ENCODE assay signal across 10 cellular contexts in the genomic region with DNA sequence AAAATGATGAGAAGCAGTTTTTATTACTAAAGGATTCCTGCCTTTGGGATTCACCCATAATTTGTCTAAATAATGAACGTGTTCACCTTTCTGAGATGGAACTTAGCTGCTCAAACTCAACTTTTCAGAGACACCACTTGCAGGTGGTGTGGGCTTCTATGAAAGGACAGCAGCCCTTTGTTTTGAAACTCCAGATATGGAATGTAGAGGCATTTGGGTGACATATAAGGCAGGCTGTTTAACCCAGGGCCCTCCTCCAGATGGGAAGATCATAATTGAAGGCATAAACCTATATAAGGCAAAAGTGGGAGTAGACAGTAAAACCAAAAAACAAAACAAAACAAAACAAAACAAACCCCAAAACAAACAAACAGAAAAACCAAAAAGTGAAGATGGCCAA. TPM values are rescaled to one million over a fixed set of nuclear protein-coding genes. Genes with fewer than 3 reads are reported as not detected.
DNase-seq lines count a peak whose midpoint lies in the region; ATAC-seq and TF ChIP-seq lines count a peak whose summit lies in the region.
"Had no signal": no experiment of that assay in that cellular context is flagged by ENCODE, and none has a peak within 500 bp of the region (broad histone marks: within the 10 kb centered on the region; RNA-seq: fewer than 3 reads in every experiment).

No MANE protein-coding gene starts in this region.

- peaks cover 8 to 11% of the 10 kb centered on the region in 2 donors for H3K9me3 Mint-ChIP-seq in activated T-cell treated with anti-CD3 and anti-CD28 coated beads, Interleukin-2, amount 50 U/mL, for 72 hours
- H3K9me3 Mint-ChIP-seq in immature natural killer cell, result peaks cover 0 to 3% (median 0%) of the 10 kb centered on the region in 6 donors

- no peaks in the 10 kb centered on the region for H3K4me1 ChIP-seq in testis

- peak overlapping the region; percentile 90 to 97 for H3K4me3 Mint-ChIP-seq in activated T-cell treated with anti-CD3 and anti-CD28 coated beads, Interleukin-2, amount 50 U/mL, for 72 hours
- H3K4me3 Mint-ChIP-seq in immature natural killer cell, result peak overlapping the region; percentile 88 to 97 (median 92)

- no peak for DNase-seq in activated T-cell treated with anti-CD3 and anti-CD28 coated beads, Interleukin-2, amount 50 U/mL, for 72 hours
- no peak for DNase-seq in activated T-cell treated with anti-CD3 and anti-CD28 coated beads, Interleukin-2, amount 50 U/mL, for 1 hour
- DNase-seq in WERI-Rb-1 (no peak), immature natural killer cell (no peak), testis (no peak)
- DNase-seq: NCI-H524 treated with DMSO at 0.1 percent for 48 hours had no signal

- 51 to 53% methylated on average over 1 of the region's 1 CpG for WGBS in testis, 2 donors

- H3K27ac ChIP-seq in WERI-Rb-1, result peak overlapping the region; percentile 69; the same call in 1 of the 2 replicates
- peak overlapping the region; percentile 50 to 65 for H3K27ac ChIP-seq in testis
- H3K27ac ChIP-seq: foreskin keratinocyte had no signal

- H3K4me1 Mint-ChIP-seq in activated T-cell treated with anti-CD3 and anti-CD28 coated beads, Interleukin-2, amount 50 U/mL, for 72 hours (ENCODE audit: low read depth), result peaks cover 18% of the 10 kb centered on the region
- peaks cover 16 to 26% of the 10 kb centered on the region in 2 donors for H3K4me1 Mint-ChIP-seq in immature natural killer cell

- H3K27me3 Mint-ChIP-seq in activated T-cell treated with anti-CD3 and anti-CD28 coated beads, Interleukin-2, amount 50 U/mL, for 72 hours (ENCODE audit: low read depth), result no peaks in the 10 kb centered on the region
- H3K27me3 Mint-ChIP-seq in immature natural killer cell (ENCODE audit: low read depth in 3 of 3), result peaks cover 0 to 10% (median 0%) of the 10 kb centered on the region in 3 donors

- TF ChIP-seq CTCF in WERI-Rb-1 (IDR thresholded peaks at IDR 0.05; ENCODE audit: low read depth, low read length) (no peak), testis (IDR thresholded peaks at IDR 0.05) (no peak)

- peaks cover 0 to 4% of the 10 kb centered on the region in 2 donors for H3K36me3 Mint-ChIP-seq in activated T-cell treated with anti-CD3 and anti-CD28 coated beads, Interleukin-2, amount 50 U/mL, for 72 hours (ENCODE audit: insufficient read depth in 2 of 2)
- no peaks in the 10 kb centered on the region for H3K36me3 Mint-ChIP-seq in immature natural killer cell

- no peaks in the 10 kb centered on the region for H3K36me3 ChIP-seq in WERI-Rb-1
- no peaks in the 10 kb centered on the region for H3K36me3 ChIP-seq in testis (ENCODE audit: low read depth, missing control alignments)

- H3K27ac Mint-ChIP-seq in activated T-cell treated with anti-CD3 and anti-CD28 coated beads, Interleukin-2, amount 50 U/mL, for 72 hours, result peak overlapping the region; percentile 91
- peak overlapping the region; percentile 91 to 98 (median 94) for H3K27ac Mint-ChIP-seq in immature natural killer cell

- H3K4me3 ChIP-seq in WERI-Rb-1 (ENCODE audit: low read depth, low read length) (no peak overlapping the region), testis (peak overlapping the region; percentile 42 to 68)

- intact Hi-C loops in testis (cut with DNase I; ENCODE audit: low total_unique reads), result no loop called here

- H3K9me3 ChIP-seq in WERI-Rb-1 (ENCODE audit: severe bottlenecking), result no peaks in the 10 kb centered on the region
- no peaks in the 10 kb centered on the region for H3K9me3 ChIP-seq in testis

- H3K27me3 ChIP-seq in WERI-Rb-1 (ENCODE audit: insufficient read depth, low read depth, severe bottlenecking) (no peaks in the 10 kb centered on the region), testis (no peaks in the 10 kb centered on the region)
- H3K27me3 ChIP-seq: foreskin keratinocyte had no signal

- ATAC-seq in activated T-cell treated with anti-CD3 and anti-CD28 coated beads, Interleukin-2, amount 50 U/mL, for 72 hours (replicated peaks in 1 of 2), result no peak
- ATAC-seq in GM18867 (IDR thresholded peaks at IDR 0.05; ENCODE audit: unreplicated experiment) (no peak), GM21381 (IDR thresholded peaks at IDR 0.05; ENCODE audit: unreplicated experiment) (no peak), HG03565 (IDR thresholded peaks at IDR 0.05; ENCODE audit: unreplicated experiment) (no peak)

- TF ChIP-seq POLR2A in testis (IDR thresholded peaks at IDR 0.05), result no peak

RNA-seq across cellular contexts. Expression of a gene that starts 11.9 kb away (rescaled TPM):
- 10 to 100 TPM; 38.3 to 41.1 TPM for total RNA-seq in activated T-cell treated with anti-CD3 and anti-CD28 coated beads, Interleukin-2, amount 50 U/mL, for 72 hours
- 10 to 100 TPM; 34.8 to 44.8 (median 44.0) TPM for polyA plus RNA-seq in immature natural killer cell
- total RNA-seq in testis, result 10 to 100 TPM; 39.4 to 40.3 TPM
- polyA plus RNA-seq in testis (ENCODE audit: insufficient read depth, low read depth, low replicate concordance), result 18.4 TPM

RNA-seq across cellular contexts. Expression of a gene that starts 37.6 kb away (rescaled TPM):
- under 1 TPM in 1 of 2 donors, not detected in 1; 0.99 TPM for total RNA-seq in activated T-cell treated with anti-CD3 and anti-CD28 coated beads, Interleukin-2, amount 50 U/mL, for 72 hours
- polyA plus RNA-seq in immature natural killer cell (not detected), testis (ENCODE audit: insufficient read depth, low read depth, low replicate concordance) (64.5 TPM)
- 10 to 100 TPM; 12.8 to 29.1 TPM for total RNA-seq in testis
- total RNA-seq: foreskin keratinocyte had no signal

RNA-seq across cellular contexts. Expression of a gene that starts 43.0 kb away (rescaled TPM):
- under 1 TPM; 0.10 to 0.35 TPM for total RNA-seq in activated T-cell treated with anti-CD3 and anti-CD28 coated beads, Interleukin-2, amount 50 U/mL, for 72 hours
- polyA plus RNA-seq in immature natural killer cell (under 1 TPM in 1 of 3 donors, not detected in 2; 0.03 TPM), testis (ENCODE audit: insufficient read depth, low read depth, low replicate concordance) (4.2 TPM)
- total RNA-seq in testis, result 1 to 10 TPM; 4.0 to 4.8 TPM

RNA-seq across cellular contexts. Expression of a gene that starts 44.1 kb away (rescaled TPM):
- under 1 TPM; 0.12 to 0.56 TPM for total RNA-seq in activated T-cell treated with anti-CD3 and anti-CD28 coated beads, Interleukin-2, amount 50 U/mL, for 72 hours
- polyA plus RNA-seq in immature natural killer cell (under 1 TPM in 2 of 3 donors, not detected in 1; 0.11 to 0.31 TPM), testis (ENCODE audit: insufficient read depth, low read depth, low replicate concordance) (7.8 TPM)
- total RNA-seq in testis, result 10 to 100 TPM in 1 of 2 donors, 1 to 10 TPM in 1; 2.8 to 12.3 TPM

Comparison
In these comparisons a context has a peak if more than half of its experiments do, and no peak if none do; other contexts are left out.
1. RNA of a gene that starts 37.6 kb away (total RNA-seq): 12.8 to 29.1 TPM in testis; 0.99 TPM in activated T-cell treated with anti-CD3 and anti-CD28 coated beads, Interleukin-2, amount 50 U/mL, for 72 hours; every median in the first group is over 4 times any median in the second.